8 cellular contexts compared by ENCODE assay signal in genomic region chr19:51097166-51097736, GRCh38.
A peak's percentile ranks its signal among the peaks of the same experiment; 100 is the strongest.
DNase-seq lines count a peak whose midpoint lies in the region; ATAC-seq and TF ChIP-seq lines count a peak whose summit lies in the region.

No MANE protein-coding gene starts in this region.

- TF ChIP-seq CTCF in GM12801 (IDR thresholded peaks at IDR 0.05; ENCODE audit: extremely low read depth, insufficient read length) = peak; percentile 19

- ATAC-seq in HG03432 (IDR thresholded peaks at IDR 0.05; ENCODE audit: unreplicated experiment) = no peak

- DNase-seq in NCI-H146 (lab: John Stamatoyannopoulos, UW) = peak; percentile 66
- peak; percentile 36 for DNase-seq in activated CD4-positive, CD25-positive, alpha-beta regulatory T cell treated with anti-CD3 and anti-CD28 coated beads, Interleukin-2, amount 50 U/mL, for 16 hours (ENCODE audit: low read depth, low spot score)
- peak; percentile 49 for DNase-seq in central memory CD4-positive, alpha-beta T cell
- DNase-seq in left kidney (ENCODE audit: low read depth, low spot score) = peak; percentile 80
- peak; percentile 67 to 79 for DNase-seq in stimulated activated CD4-positive, alpha-beta T cell treated with anti-CD3 and anti-CD28 coated beads, Interleukin-4, amount 100 ng/mL, for 48 hours (ENCODE audit: low read depth in 2 of 2)
- DNase-seq in NCI-H1048 (lab: John Stamatoyannopoulos, UW) = no peak
